8 cellular contexts compared by ENCODE assay signal in genomic region chr7:64951250-64951848, GRCh38. TPM values are rescaled to one million over a fixed set of nuclear protein-coding genes. Genes with fewer than 3 reads are reported as not detected.
DNase-seq lines count a peak whose midpoint lies in the region; ATAC-seq and TF ChIP-seq lines count a peak whose summit lies in the region.

No MANE protein-coding gene starts in this region.

- DNase-seq in NB4 (ENCODE audit: low read depth) (peak; percentile 70), WERI-Rb-1 (no peak), glutamatergic neuron (no peak), sciatic nerve (ENCODE audit: low spot score) (no peak), nucleus accumbens (lab: John Stamatoyannopoulos, UW) (no peak)
- DNase-seq in stimulated activated naive CD8-positive, alpha-beta T cell treated with anti-CD3 and anti-CD28 coated beads, Interleukin-15, amount 100 ng/mL, for 72 hours: no peak

- intact Hi-C loops in sciatic nerve (cut with DNase I): loop anchor here (5.0 kb wide), 1 partner anchor 356 kb away; no protein-coding TSS in a partner anchor

- H3K9me3 ChIP-seq in WERI-Rb-1 (ENCODE audit: severe bottlenecking): no peaks in the 10 kb centered on the region

- H3K27me3 ChIP-seq in WERI-Rb-1 (ENCODE audit: insufficient read depth, low read depth, severe bottlenecking): no peaks in the 10 kb centered on the region

- no peaks in the 10 kb centered on the region for H3K36me3 ChIP-seq in WERI-Rb-1

- H3K27ac ChIP-seq in C4-2B (no peak overlapping the region), WERI-Rb-1 (no peak overlapping the region)

- peaks cover 3% of the 10 kb centered on the region for H3K36me3 Mint-ChIP-seq in glutamatergic neuron (ENCODE audit: unreplicated experiment)

- peak; percentile 65 for ATAC-seq in GM18520 (IDR thresholded peaks at IDR 0.05; ENCODE audit: unreplicated experiment)
- peak; percentile 70 for ATAC-seq in sciatic nerve
- no peak for ATAC-seq in stimulated activated naive CD8-positive, alpha-beta T cell treated with anti-CD3 and anti-CD28 coated beads, Interleukin-15, amount 100 ng/mL, for 72 hours

- H3K27me3 Mint-ChIP-seq in glutamatergic neuron (ENCODE audit: unreplicated experiment): peaks cover 8% of the 10 kb centered on the region
- peaks cover 44% of the 10 kb centered on the region for H3K27me3 Mint-ChIP-seq in stimulated activated naive CD8-positive, alpha-beta T cell treated with anti-CD3 and anti-CD28 coated beads, Interleukin-15, amount 100 ng/mL, for 72 hours

- H3K9me3 Mint-ChIP-seq in glutamatergic neuron (ENCODE audit: unreplicated experiment): peaks cover 7% of the 10 kb centered on the region
- H3K9me3 Mint-ChIP-seq in stimulated activated naive CD8-positive, alpha-beta T cell treated with anti-CD3 and anti-CD28 coated beads, Interleukin-15, amount 100 ng/mL, for 72 hours: no peaks in the 10 kb centered on the region

- TF ChIP-seq CTCF in C4-2B (conservative IDR thresholded peaks at IDR 0.05) (peak; percentile 87), NB4 (IDR thresholded peaks at IDR 0.05; ENCODE audit: low read depth, low read length) (peak; percentile 74), WERI-Rb-1 (IDR thresholded peaks at IDR 0.05; ENCODE audit: low read depth, low read length) (peak; percentile 62), glutamatergic neuron (IDR thresholded peaks at IDR 0.05; ENCODE audit: partially characterized antibody, unreplicated experiment) (peak; percentile 83)

- H3K4me3 ChIP-seq in NB4 (ENCODE audit: low read depth, low read length) (no peak overlapping the region), WERI-Rb-1 (ENCODE audit: low read depth, low read length) (no peak overlapping the region)

- TF ChIP-seq POLR2A in NB4 (IDR thresholded peaks at IDR 0.05; ENCODE audit: extremely low read depth, insufficient read length): no peak

- H3K4me1 Mint-ChIP-seq in glutamatergic neuron (ENCODE audit: low read depth, unreplicated experiment): no peaks in the 10 kb centered on the region
- no peaks in the 10 kb centered on the region for H3K4me1 Mint-ChIP-seq in stimulated activated naive CD8-positive, alpha-beta T cell treated with anti-CD3 and anti-CD28 coated beads, Interleukin-15, amount 100 ng/mL, for 72 hours

- H3K4me3 Mint-ChIP-seq in glutamatergic neuron (ENCODE audit: unreplicated experiment): no peak overlapping the region
- no peak overlapping the region for H3K4me3 Mint-ChIP-seq in stimulated activated naive CD8-positive, alpha-beta T cell treated with anti-CD3 and anti-CD28 coated beads, Interleukin-15, amount 100 ng/mL, for 72 hours

- no peak overlapping the region for H3K27ac Mint-ChIP-seq in glutamatergic neuron (ENCODE audit: unreplicated experiment)
- H3K27ac Mint-ChIP-seq in stimulated activated naive CD8-positive, alpha-beta T cell treated with anti-CD3 and anti-CD28 coated beads, Interleukin-15, amount 100 ng/mL, for 72 hours: no peak overlapping the region

RNA-seq across cellular contexts. Expression of gene ZNF117, which starts 39.5 kb away (rescaled TPM):
- 34.0 TPM for total RNA-seq in glutamatergic neuron (ENCODE audit: unreplicated experiment)
- total RNA-seq in sciatic nerve: 24.4 TPM

RNA-seq across cellular contexts. Expression of gene ZNF273, which starts 48.3 kb away (rescaled TPM):
- 9.6 TPM for total RNA-seq in glutamatergic neuron (ENCODE audit: unreplicated experiment)
- total RNA-seq in sciatic nerve: 11.2 TPM

RNA-seq across cellular contexts. Expression of gene ERV3-1, which starts 55.1 kb away (rescaled TPM):
- total RNA-seq in glutamatergic neuron (ENCODE audit: unreplicated experiment) (70.6 TPM), sciatic nerve (26.8 TPM)
